ENCODE assay signal across 1 cellular context in genomic region chr15:75639709-75640482, GRCh38.
TF ChIP-seq lines count a peak whose summit lies in the region.

Gene IMP3 (minus strand): TSS chr15:75640224. CDS start chr15:75640168, 56 bp downstream.

TF ChIP-seq in K562, 482 proteins besides CTCF, POLR2A, EP300 and RAD21 (continued from another document):
- TF ChIP-seq MBD1 (CRISPR knock-in tag; IDR thresholded peaks at IDR 0.05), result no peak
- peak; percentile 38 for TF ChIP-seq SP2 (IDR thresholded peaks at IDR 0.05; ENCODE audit: extremely low read depth, low read depth, low read length, poor library complexity, severe bottlenecking)
- TF ChIP-seq, protein P1, sequence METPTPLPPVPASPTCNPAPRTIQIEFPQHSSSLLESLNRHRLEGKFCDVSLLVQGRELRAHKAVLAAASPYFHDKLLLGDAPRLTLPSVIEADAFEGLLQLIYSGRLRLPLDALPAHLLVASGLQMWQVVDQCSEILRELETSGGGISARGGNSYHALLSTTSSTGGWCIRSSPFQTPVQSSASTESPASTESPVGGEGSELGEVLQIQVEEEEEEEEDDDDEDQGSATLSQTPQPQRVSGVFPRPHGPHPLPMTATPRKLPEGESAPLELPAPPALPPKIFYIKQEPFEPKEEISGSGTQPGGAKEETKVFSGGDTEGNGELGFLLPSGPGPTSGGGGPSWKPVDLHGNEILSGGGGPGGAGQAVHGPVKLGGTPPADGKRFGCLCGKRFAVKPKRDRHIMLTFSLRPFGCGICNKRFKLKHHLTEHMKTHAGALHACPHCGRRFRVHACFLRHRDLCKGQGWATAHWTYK (CRISPR knock-in tag; IDR thresholded peaks at IDR 0.05), result peak; percentile 91
- no peak for TF ChIP-seq ARID3A (IDR thresholded peaks at IDR 0.05; ENCODE audit: borderline replicate concordance, low read depth, low read length)
- no peak for TF ChIP-seq ARID1B (IDR thresholded peaks at IDR 0.05)
- TF ChIP-seq, protein P2, sequence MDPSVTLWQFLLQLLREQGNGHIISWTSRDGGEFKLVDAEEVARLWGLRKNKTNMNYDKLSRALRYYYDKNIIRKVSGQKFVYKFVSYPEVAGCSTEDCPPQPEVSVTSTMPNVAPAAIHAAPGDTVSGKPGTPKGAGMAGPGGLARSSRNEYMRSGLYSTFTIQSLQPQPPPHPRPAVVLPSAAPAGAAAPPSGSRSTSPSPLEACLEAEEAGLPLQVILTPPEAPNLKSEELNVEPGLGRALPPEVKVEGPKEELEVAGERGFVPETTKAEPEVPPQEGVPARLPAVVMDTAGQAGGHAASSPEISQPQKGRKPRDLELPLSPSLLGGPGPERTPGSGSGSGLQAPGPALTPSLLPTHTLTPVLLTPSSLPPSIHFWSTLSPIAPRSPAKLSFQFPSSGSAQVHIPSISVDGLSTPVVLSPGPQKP (CRISPR knock-in tag; IDR thresholded peaks at IDR 0.05), result no peak
